Comparison of ENCODE assay signal across 8 cellular contexts in the genomic region with DNA sequence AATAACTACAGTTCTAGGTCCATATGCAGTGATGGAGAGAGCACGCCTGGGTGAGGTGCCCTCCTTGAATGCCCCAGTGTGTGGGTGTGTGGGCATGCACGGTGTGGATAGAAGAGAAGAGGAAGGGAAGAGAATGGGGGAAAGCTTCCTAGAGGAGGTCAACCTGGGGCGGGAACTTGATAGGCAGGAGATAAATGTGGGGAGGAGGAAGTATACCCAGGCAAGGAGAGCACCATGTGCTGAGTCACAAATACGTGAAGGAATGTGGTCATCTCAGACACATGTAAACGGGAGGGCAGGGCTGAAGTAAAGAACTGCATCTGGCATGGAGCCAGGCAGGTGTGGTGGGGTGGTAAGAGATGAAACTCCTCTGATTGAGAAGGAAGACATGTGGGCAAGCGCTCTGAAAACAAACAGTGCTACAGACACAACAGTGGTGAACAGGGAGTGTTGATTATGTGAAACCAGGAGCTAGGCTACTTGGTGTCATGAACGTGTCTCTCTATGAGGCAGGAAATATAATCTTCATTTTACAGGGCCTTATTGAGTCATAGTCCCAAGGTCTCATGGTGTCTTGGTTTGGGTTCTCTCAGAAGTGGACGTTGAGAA.
DNase-seq lines count a peak whose midpoint lies in the region; ATAC-seq and TF ChIP-seq lines count a peak whose summit lies in the region.

No MANE protein-coding gene starts in this region.

- CTCF ChIA-PET in mammary epithelial cell (lab: Charles Lee; ENCODE audit: low non-redundant PET): no interaction called here

- no peaks in the 10 kb centered on the region for H3K36me3 ChIP-seq in Peyer's patch
- H3K36me3 ChIP-seq in mammary epithelial cell (ENCODE audit: insufficient read depth, low read length): no peaks in the 10 kb centered on the region
- H3K36me3 ChIP-seq in esophagus muscularis mucosa: no peaks in the 10 kb centered on the region

- H3K27ac ChIP-seq in Peyer's patch (peak overlapping the region in 2 of 4 donors; percentile 43 to 67), mammary epithelial cell (ENCODE audit: insufficient read depth, low read depth, low read length) (peak overlapping the region; percentile 87), esophagus muscularis mucosa (replicated peaks in 1 of 4) (no peak overlapping the region)

- peak; percentile 85 for ATAC-seq in GM18870 (IDR thresholded peaks at IDR 0.05; ENCODE audit: unreplicated experiment)
- peak; percentile 66 for ATAC-seq in HG02852 (IDR thresholded peaks at IDR 0.05; ENCODE audit: unreplicated experiment)

- H3K4me3 ChIP-seq in Peyer's patch: no peak overlapping the region
- no peak overlapping the region for H3K4me3 ChIP-seq in mammary epithelial cell (replicated peaks in 1 of 3; ENCODE audit: insufficient read depth in 1 of 3, low read depth in 2 of 3, low read length in 3 of 3)
- no peak overlapping the region for H3K4me3 ChIP-seq in esophagus muscularis mucosa

- no peaks in the 10 kb centered on the region for H3K79me2 ChIP-seq in mammary epithelial cell (ENCODE audit: insufficient read depth, low read length)

- in situ Hi-C loops in mammary epithelial cell (cut with MboI; ENCODE audit: low sequenced_read_pairs in 2 of 2): no loop called here

- TF ChIP-seq EP300 in esophagus muscularis mucosa (IDR thresholded peaks at IDR 0.05): no peak

- TF ChIP-seq CTCF in Peyer's patch (IDR thresholded peaks at IDR 0.05) (no peak), mammary epithelial cell (conservative IDR thresholded peaks at IDR 0.05 in 1 of 2, IDR thresholded peaks at IDR 0.05 in 1 of 2; ENCODE audit: extremely low read depth in 1 of 2, insufficient read depth in 1 of 2, low read depth in 1 of 2, low read length in 2 of 2) (no peak), esophagus muscularis mucosa (IDR thresholded peaks at IDR 0.05) (no peak)

- H3K4me2 ChIP-seq in mammary epithelial cell (ENCODE audit: insufficient read depth, low read depth, low read length): peak overlapping the region; percentile 49

- no peaks in the 10 kb centered on the region for H3K9me3 ChIP-seq in Peyer's patch
- no peaks in the 10 kb centered on the region for H3K9me3 ChIP-seq in mammary epithelial cell (replicated peaks; ENCODE audit: insufficient read depth, low read length)
- H3K9me3 ChIP-seq in esophagus muscularis mucosa: no peaks in the 10 kb centered on the region

- peaks cover 0 to 15% (median 4%) of the 10 kb centered on the region in 4 donors for H3K4me1 ChIP-seq in Peyer's patch
- peaks cover 19% of the 10 kb centered on the region for H3K4me1 ChIP-seq in mammary epithelial cell (ENCODE audit: insufficient read depth, low read length)
- H3K4me1 ChIP-seq in esophagus muscularis mucosa: peaks cover 0 to 16% (median 6%) of the 10 kb centered on the region in 4 donors

- DNase-seq in Peyer's patch: peak; percentile 72 to 89 (median 80)
- DNase-seq in mammary epithelial cell: peak; percentile 95
- DNase-seq in stimulated activated CD8-positive, alpha-beta memory T cell treated with anti-CD3 and anti-CD28 coated beads, Interleukin-15, amount 100 ng/mL, for 24 hours (ENCODE audit: low read depth): peak; percentile 47
- DNase-seq in NCI-H510A (lab: John Stamatoyannopoulos, UW): no peak
- no peak for DNase-seq in OCI-M2 (lab: John Stamatoyannopoulos, UW; ENCODE audit: unreplicated experiment)
- no peak for DNase-seq in esophagus muscularis mucosa (ENCODE audit: extremely low spot score)

- intact Hi-C loops in mammary epithelial cell (cut with micrococcal nuclease) (loop anchor here (2.0 kb wide), 1 partner anchor 22 kb away; no protein-coding TSS in a partner anchor), esophagus muscularis mucosa (cut with DNase I) (no loop called here)

- H3K27me3 ChIP-seq in Peyer's patch: no peaks in the 10 kb centered on the region
- H3K27me3 ChIP-seq in mammary epithelial cell (ENCODE audit: insufficient read depth, low read length): no peaks in the 10 kb centered on the region
- H3K27me3 ChIP-seq in esophagus muscularis mucosa: no peaks in the 10 kb centered on the region

- no TSS peak for BruUV-seq in mammary epithelial cell (replicated peaks; lab: Mats Ljungman, UMichigan)

- H3K9ac ChIP-seq in mammary epithelial cell (ENCODE audit: insufficient read depth, low read length): peak overlapping the region; percentile 27

- H2AFZ ChIP-seq in mammary epithelial cell (ENCODE audit: low read depth, low read length): peak overlapping the region; percentile 62

- no peak for TF ChIP-seq POLR2A in Peyer's patch (IDR thresholded peaks at IDR 0.05)
- TF ChIP-seq POLR2A in esophagus muscularis mucosa (IDR thresholded peaks at IDR 0.05; ENCODE audit: low read depth): no peak

- no peaks in the 10 kb centered on the region for H4K20me1 ChIP-seq in mammary epithelial cell (ENCODE audit: insufficient read depth, low read length)

- WGBS in mammary epithelial cell (ENCODE audit: low coverage, missing lambda C conversion rate): 43% methylated on average over 6 of the region's 8 CpGs
- WGBS in esophagus muscularis mucosa: 79% methylated on average over 8 of the region's 8 CpGs

- dilution Hi-C loops in mammary epithelial cell (cut with HindIII; ENCODE audit: low sequenced_read_pairs): loop anchor here (5.0 kb wide), 1 partner anchor 116 kb away; the partner anchor contains the start of gene PICALM

Comparison
In these comparisons a context has a peak if more than half of its experiments do, and no peak if none do; other contexts are left out.
1. DNase-seq: peak in Peyer's patch (3 of 3), mammary epithelial cell (single experiment) and stimulated activated CD8-positive, alpha-beta memory T cell treated with anti-CD3 and anti-CD28 coated beads, Interleukin-15, amount 100 ng/mL, for 24 hours (single experiment); none in NCI-H510A (single experiment), OCI-M2 (single experiment) and esophagus muscularis mucosa (single experiment).